Comparison of ENCODE assay signal across 11 cellular contexts in the genomic region with DNA sequence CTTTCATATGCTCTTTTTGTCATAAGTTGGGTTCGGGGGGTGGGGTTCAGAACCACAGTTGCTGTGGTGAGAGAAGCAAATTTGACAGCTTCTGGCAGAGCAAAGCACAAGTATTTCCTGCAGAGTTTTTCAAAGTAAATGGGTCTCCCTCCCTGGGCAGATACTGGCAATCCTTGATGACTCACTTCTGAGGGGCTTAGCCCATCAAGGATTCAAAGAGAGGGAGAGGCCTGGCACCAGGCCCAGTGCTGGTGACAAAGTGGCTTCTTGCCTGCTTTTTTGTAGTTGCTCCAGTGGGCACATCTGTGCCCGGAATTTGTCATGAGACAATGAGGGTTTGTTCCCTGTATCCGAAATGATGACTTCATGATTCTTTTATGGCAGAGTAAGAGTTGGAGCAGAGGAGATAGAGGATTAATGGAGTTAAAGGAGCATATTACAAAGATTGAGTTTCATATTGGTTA. TPM values are rescaled to one million over a fixed set of nuclear protein-coding genes. Genes with fewer than 3 reads are reported as not detected.
DNase-seq lines count a peak whose midpoint lies in the region; ATAC-seq and TF ChIP-seq lines count a peak whose summit lies in the region.
"Had no signal": no experiment of that assay in that cellular context is flagged by ENCODE, and none has a peak within 500 bp of the region (broad histone marks: within the 10 kb centered on the region; RNA-seq: fewer than 3 reads in every experiment).

No MANE protein-coding gene starts in this region.

- H3K79me2 ChIP-seq in osteoblast (ENCODE audit: insufficient read depth, low read length): no peaks in the 10 kb centered on the region
- no peaks in the 10 kb centered on the region for H3K79me2 ChIP-seq in OCI-LY7 (ENCODE audit: insufficient read depth, low read depth, low read length)

- H3K27me3 ChIP-seq in osteoblast (ENCODE audit: insufficient read depth, low read length): no peaks in the 10 kb centered on the region

- H3K27ac ChIP-seq in osteoblast (ENCODE audit: low read depth, low read length) (peak overlapping the region; percentile 23), OCI-LY7 (ENCODE audit: low read depth, low read length, poor library complexity, severe bottlenecking) (no peak overlapping the region)

- no peak for ATAC-seq in HG03439 (IDR thresholded peaks at IDR 0.05; ENCODE audit: unreplicated experiment)
- ATAC-seq: left lobe of liver had no signal

- H3K4me2 ChIP-seq in osteoblast (ENCODE audit: insufficient read depth, low read length) (peak overlapping the region; percentile 35), OCI-LY7 (ENCODE audit: low read length) (no peak overlapping the region)

- peaks cover 2% of the 10 kb centered on the region for H3K9me3 ChIP-seq in osteoblast (ENCODE audit: low read depth, low read length)
- H3K9me3 ChIP-seq in OCI-LY7 (ENCODE audit: low read length): no peaks in the 10 kb centered on the region

- H3K36me3 ChIP-seq in osteoblast (ENCODE audit: insufficient read depth, low read length) (no peaks in the 10 kb centered on the region), OCI-LY7 (ENCODE audit: insufficient read depth, low read length) (no peaks in the 10 kb centered on the region)

- peaks cover 22% of the 10 kb centered on the region for H3K4me1 ChIP-seq in osteoblast (ENCODE audit: insufficient read depth, low read length)
- no peaks in the 10 kb centered on the region for H3K4me1 ChIP-seq in OCI-LY7 (ENCODE audit: insufficient read depth, low read length, poor library complexity, severe bottlenecking)

- H2AFZ ChIP-seq in osteoblast (ENCODE audit: low read length) (no peak overlapping the region), OCI-LY7 (ENCODE audit: low read length) (no peak overlapping the region)

- no peaks in the 10 kb centered on the region for H4K20me1 ChIP-seq in osteoblast (ENCODE audit: insufficient read depth, low read length)
- no peaks in the 10 kb centered on the region for H4K20me1 ChIP-seq in OCI-LY7 (ENCODE audit: insufficient read depth, low read length)

- CTCF ChIA-PET in OCI-LY7 (lab: Charles Lee; ENCODE audit: unreplicated experiment): no interaction called here

- H3K9me2 ChIP-seq in OCI-LY7 (ENCODE audit: insufficient read depth, low read length): no peaks in the 10 kb centered on the region

- POLR2A ChIA-PET in OCI-LY7 (lab: Charles Lee): no interaction called here

- peak; percentile 66 for DNase-seq in ELR (ENCODE audit: low read depth)
- DNase-seq in NCI-H2171 treated with DMSO at 0.1 percent for 48 hours (lab: John Stamatoyannopoulos, UW): peak; percentile 90
- peak; percentile 37 for DNase-seq in epithelial cell of esophagus (ENCODE audit: low read depth)
- peak; percentile 37 for DNase-seq in osteoblast (ENCODE audit: insufficient read length, low spot score, missing footprints)
- DNase-seq in SK-N-DZ (ENCODE audit: low spot score): no peak
- DNase-seq in activated CD4-positive, alpha-beta T cell treated with anti-CD3 and anti-CD28 coated beads for 48 hours: no peak
- no peak for DNase-seq in OCI-LY7 (ENCODE audit: low spot score)
- DNase-seq: activated B cell treated with CpG ODN at 0.5 μM for 24 hours; stimulated activated CD4-positive, alpha-beta T cell treated with anti-CD3 and anti-CD28 coated beads, Interleukin-4, amount 100 ng/mL, for 4 hours had no signal

- BruUV-seq in OCI-LY7 (replicated peaks; lab: Mats Ljungman, UMichigan): no TSS peak

- no peak overlapping the region for H3K4me3 ChIP-seq in epithelial cell of esophagus (ENCODE audit: low read length)
- H3K4me3 ChIP-seq in osteoblast (ENCODE audit: insufficient read depth, low read length): no peak overlapping the region
- H3K4me3 ChIP-seq in OCI-LY7 (ENCODE audit: low read depth, low read length, poor library complexity, severe bottlenecking): no peak overlapping the region

- intact Hi-C loops in OCI-LY7 (cut with micrococcal nuclease; ENCODE audit: unreplicated experiment): no loop called here

- no peak for TF ChIP-seq CTCF in epithelial cell of esophagus (IDR thresholded peaks at IDR 0.05; ENCODE audit: insufficient read depth, low read depth, low read length, missing control alignments)
- TF ChIP-seq CTCF in osteoblast (IDR thresholded peaks at IDR 0.05; ENCODE audit: extremely low read depth, low read depth, low read length): no peak
- TF ChIP-seq CTCF in OCI-LY7 (conservative IDR thresholded peaks at IDR 0.05; ENCODE audit: low read length): no peak

RNA-seq across cellular contexts. Expression of a gene that starts 46.6 kb away (rescaled TPM):
- total RNA-seq in osteoblast (611 and 664 TPM in 2 replicates), OCI-LY7 (2022) (not detected in 2 replicates)
- not detected in 2 replicates for polyA plus RNA-seq in SK-N-DZ (2014; cell fraction: cytosol; rRNA removed)
- 0.06 and 0.13 TPM in 2 replicates for polyA plus RNA-seq in SK-N-DZ (2014; cell fraction: nucleus; rRNA removed)
- total RNA-seq in OCI-LY7 (2014; rRNA removed; shearing (Covaris generic)): not detected in 2 replicates
- total RNA-seq: activated B cell treated with CpG ODN at 0.5 μM for 24 hours had no signal

Comparison
In these comparisons a context has a peak if more than half of its experiments do, and no peak if none do; other contexts are left out.
1. DNase-seq: peak in ELR (single experiment), NCI-H2171 treated with DMSO at 0.1 percent for 48 hours (single experiment), epithelial cell of esophagus (single experiment) and osteoblast (single experiment); none in SK-N-DZ (single experiment), activated CD4-positive, alpha-beta T cell treated with anti-CD3 and anti-CD28 coated beads for 48 hours (single experiment) and OCI-LY7 (single experiment).
2. RNA of a gene that starts 46.6 kb away (total RNA-seq): 611 to 664 TPM in osteoblast; not detected in OCI-LY7; every median in the first group is over 100 times any median in the second.